1 cellular context compared by ENCODE assay signal in the genomic region with DNA sequence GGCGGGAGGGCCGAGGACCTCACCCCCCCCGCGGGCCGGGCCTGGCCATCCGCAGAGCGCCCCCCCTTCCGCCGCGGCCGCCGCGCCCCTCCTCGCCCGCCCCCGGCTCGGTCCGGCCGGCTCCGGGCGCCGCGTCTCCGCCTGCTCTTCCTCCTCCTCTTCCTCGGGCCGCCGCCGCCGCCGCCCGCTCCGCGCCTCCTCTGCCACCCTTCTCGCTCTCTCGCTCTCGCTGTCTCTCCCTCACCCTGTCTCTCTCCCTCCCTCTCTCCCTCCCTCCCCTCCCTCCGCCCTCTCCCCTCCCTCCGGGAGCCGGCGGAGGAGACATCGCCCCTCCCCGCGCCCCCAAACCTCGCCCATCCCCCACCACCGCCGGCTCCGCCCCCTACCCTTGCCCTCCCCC.
TF ChIP-seq lines count a peak whose summit lies in the region.

A gene (minus strand): TSS at position 237 of the 400 bp plus-strand sequence. CDS start 2,883 bp downstream, outside the sequence.

TF ChIP-seq in GM23338, 12 proteins besides CTCF, POLR2A, EP300 and RAD21 (continued from another document):
- TF ChIP-seq, protein P1, sequence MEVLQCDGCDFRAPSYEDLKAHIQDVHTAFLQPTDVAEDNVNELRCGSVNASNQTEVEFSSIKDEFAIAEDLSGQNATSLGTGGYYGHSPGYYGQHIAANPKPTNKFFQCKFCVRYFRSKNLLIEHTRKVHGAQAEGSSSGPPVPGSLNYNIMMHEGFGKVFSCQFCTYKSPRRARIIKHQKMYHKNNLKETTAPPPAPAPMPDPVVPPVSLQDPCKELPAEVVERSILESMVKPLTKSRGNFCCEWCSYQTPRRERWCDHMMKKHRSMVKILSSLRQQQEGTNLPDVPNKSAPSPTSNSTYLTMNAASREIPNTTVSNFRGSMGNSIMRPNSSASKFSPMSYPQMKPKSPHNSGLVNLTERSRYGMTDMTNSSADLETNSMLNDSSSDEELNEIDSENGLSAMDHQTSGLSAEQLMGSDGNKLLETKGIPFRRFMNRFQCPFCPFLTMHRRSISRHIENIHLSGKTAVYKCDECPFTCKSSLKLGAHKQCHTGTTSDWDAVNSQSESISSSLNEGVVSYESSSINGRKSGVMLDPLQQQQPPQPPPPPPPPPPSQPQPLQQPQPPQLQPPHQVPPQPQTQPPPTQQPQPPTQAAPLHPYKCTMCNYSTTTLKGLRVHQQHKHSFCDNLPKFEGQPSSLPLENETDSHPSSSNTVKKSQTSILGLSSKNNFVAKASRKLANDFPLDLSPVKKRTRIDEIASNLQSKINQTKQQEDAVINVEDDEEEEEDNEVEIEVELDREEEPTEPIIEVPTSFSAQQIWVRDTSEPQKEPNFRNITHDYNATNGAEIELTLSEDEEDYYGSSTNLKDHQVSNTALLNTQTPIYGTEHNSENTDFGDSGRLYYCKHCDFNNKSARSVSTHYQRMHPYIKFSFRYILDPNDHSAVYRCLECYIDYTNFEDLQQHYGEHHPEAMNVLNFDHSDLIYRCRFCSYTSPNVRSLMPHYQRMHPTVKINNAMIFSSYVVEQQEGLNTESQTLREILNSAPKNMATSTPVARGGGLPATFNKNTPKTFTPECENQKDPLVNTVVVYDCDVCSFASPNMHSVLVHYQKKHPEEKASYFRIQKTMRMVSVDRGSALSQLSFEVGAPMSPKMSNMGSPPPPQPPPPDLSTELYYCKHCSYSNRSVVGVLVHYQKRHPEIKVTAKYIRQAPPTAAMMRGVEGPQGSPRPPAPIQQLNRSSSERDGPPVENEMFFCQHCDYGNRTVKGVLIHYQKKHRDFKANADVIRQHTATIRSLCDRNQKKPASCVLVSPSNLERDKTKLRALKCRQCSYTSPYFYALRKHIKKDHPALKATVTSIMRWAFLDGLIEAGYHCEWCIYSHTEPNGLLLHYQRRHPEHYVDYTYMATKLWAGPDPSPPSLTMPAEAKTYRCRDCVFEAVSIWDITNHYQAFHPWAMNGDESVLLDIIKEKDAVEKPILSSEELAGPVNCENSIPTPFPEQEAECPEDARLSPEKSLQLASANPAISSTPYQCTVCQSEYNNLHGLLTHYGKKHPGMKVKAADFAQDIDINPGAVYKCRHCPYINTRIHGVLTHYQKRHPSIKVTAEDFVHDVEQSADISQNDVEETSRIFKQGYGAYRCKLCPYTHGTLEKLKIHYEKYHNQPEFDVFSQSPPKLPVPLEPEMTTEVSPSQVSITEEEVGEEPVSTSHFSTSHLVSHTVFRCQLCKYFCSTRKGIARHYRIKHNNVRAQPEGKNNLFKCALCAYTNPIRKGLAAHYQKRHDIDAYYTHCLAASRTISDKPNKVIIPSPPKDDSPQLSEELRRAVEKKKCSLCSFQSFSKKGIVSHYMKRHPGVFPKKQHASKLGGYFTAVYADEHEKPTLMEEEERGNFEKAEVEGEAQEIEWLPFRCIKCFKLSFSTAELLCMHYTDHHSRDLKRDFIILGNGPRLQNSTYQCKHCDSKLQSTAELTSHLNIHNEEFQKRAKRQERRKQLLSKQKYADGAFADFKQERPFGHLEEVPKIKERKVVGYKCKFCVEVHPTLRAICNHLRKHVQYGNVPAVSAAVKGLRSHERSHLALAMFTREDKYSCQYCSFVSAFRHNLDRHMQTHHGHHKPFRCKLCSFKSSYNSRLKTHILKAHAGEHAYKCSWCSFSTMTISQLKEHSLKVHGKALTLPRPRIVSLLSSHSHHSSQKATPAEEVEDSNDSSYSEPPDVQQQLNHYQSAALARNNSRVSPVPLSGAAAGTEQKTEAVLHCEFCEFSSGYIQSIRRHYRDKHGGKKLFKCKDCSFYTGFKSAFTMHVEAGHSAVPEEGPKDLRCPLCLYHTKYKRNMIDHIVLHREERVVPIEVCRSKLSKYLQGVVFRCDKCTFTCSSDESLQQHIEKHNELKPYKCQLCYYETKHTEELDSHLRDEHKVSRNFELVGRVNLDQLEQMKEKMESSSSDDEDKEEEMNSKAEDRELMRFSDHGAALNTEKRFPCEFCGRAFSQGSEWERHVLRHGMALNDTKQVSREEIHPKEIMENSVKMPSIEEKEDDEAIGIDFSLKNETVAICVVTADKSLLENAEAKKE (CRISPR knock-in tag; IDR thresholded peaks at IDR 0.05) = no peak
- no peak for TF ChIP-seq ZNF114 (CRISPR knock-in tag; IDR thresholded peaks at IDR 0.05)
- no peak for TF ChIP-seq NANOG (IDR thresholded peaks at IDR 0.05; ENCODE audit: borderline replicate concordance)
TF ChIP-seq in GM23338: peak in this region for 0.
